ENCODE assay signal across 27 cellular contexts in the genomic region with DNA sequence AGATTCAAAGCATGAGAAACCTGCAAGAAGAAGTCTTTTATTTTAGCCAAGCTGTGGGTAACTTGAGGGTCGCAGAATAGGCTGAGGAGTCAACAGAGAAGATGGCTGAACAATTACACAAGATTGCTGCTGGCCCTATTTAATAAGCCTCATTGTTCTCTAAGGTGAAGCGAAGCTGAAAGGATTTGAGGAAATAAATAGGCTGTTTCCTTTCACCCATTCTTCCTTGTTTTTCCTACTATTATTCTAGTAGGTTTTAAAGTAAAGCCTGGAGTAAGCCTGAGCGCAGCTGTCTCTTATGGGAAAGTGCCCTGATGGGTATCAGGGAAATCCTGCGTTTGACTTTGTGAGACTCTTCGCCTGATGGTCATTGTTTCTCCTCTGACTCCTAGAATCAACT.
"Had no signal": no experiment of that assay in that cellular context is flagged by ENCODE, and none has a peak within 500 bp of the region (broad histone marks: within the 10 kb centered on the region; RNA-seq: fewer than 3 reads in every experiment).

No MANE protein-coding gene starts in this region.

- H3K36me3 ChIP-seq: left lung, lower lobe of right lung, pancreas, prostate gland, sigmoid colon, spleen, stomach, thyroid gland, transverse colon, upper lobe of left lung, vagina had no signal

- H3K36me3 Mint-ChIP-seq: immature natural killer cell; naive thymus-derived CD8-positive, alpha-beta T cell; stimulated activated naive B cell treated with anti-CD40 and anti-IgM and Interleukin-4, amounts not matched to agents 10 μg/mL and 1 μg/mL and 100 μg/mL, for 72 hours had no signal

- H3K9me3 ChIP-seq: left lung, lower lobe of right lung, pancreas, prostate gland, sigmoid colon, testis, thyroid gland, vagina had no signal

- H3K4me3 ChIP-seq: left lung, lower lobe of right lung, pancreas, prostate gland, sigmoid colon, spleen, stomach, testis, thyroid gland, transverse colon, upper lobe of left lung, vagina had no signal

- H3K27me3 ChIP-seq: left lung, pancreas, stomach, testis, thyroid gland, transverse colon, upper lobe of left lung, vagina had no signal

- H3K27ac ChIP-seq: left lung, lower lobe of right lung, pancreas, prostate gland, sigmoid colon, spleen, stomach, testis, thyroid gland, transverse colon, upper lobe of left lung, vagina had no signal

- H3K4me1 Mint-ChIP-seq: immature natural killer cell; stimulated activated naive B cell treated with anti-CD40 and anti-IgM and Interleukin-4, amounts not matched to agents 10 μg/mL and 1 μg/mL and 100 μg/mL, for 72 hours had no signal

- DNase-seq: hypothalamus; immature natural killer cell; kidney; left colon; left lung; lower lobe of right lung; mammary epithelial cell; naive thymus-derived CD8-positive, alpha-beta T cell; pancreas; posterior cingulate gyrus; retina; right cardiac atrium; sigmoid colon; small intestine; spleen; stimulated activated CD4-positive, alpha-beta T cell treated with anti-CD3 and anti-CD28 coated beads, Interleukin-2, amount 100 ng/mL, for 48 hours; stimulated activated naive B cell treated with anti-CD40 and anti-IgM and Interleukin-4, amounts not matched to agents 10 μg/mL and 1 μg/mL and 100 μg/mL, for 72 hours; stimulated activated naive CD8-positive, alpha-beta T cell treated with anti-CD3 and anti-CD28 coated beads, Interleukin-15, Interleukin-2, amounts not matched to agents 100 U/mL and 50 U/mL, for 24 hours; stomach; testis; thyroid gland; transverse colon; upper lobe of left lung had no signal

- H3K27ac Mint-ChIP-seq: immature natural killer cell; naive thymus-derived CD8-positive, alpha-beta T cell; stimulated activated naive B cell treated with anti-CD40 and anti-IgM and Interleukin-4, amounts not matched to agents 10 μg/mL and 1 μg/mL and 100 μg/mL, for 72 hours had no signal

- H3K4me3 Mint-ChIP-seq: immature natural killer cell; naive thymus-derived CD8-positive, alpha-beta T cell; nephron; neural crest cell; stimulated activated naive B cell treated with anti-CD40 and anti-IgM and Interleukin-4, amounts not matched to agents 10 μg/mL and 1 μg/mL and 100 μg/mL, for 72 hours had no signal

- H3K4me1 ChIP-seq: left lung, lower lobe of right lung, pancreas, prostate gland, sigmoid colon, spleen, testis, thyroid gland, transverse colon, upper lobe of left lung, vagina had no signal
